8 cellular contexts compared by ENCODE assay signal in the genomic region with DNA sequence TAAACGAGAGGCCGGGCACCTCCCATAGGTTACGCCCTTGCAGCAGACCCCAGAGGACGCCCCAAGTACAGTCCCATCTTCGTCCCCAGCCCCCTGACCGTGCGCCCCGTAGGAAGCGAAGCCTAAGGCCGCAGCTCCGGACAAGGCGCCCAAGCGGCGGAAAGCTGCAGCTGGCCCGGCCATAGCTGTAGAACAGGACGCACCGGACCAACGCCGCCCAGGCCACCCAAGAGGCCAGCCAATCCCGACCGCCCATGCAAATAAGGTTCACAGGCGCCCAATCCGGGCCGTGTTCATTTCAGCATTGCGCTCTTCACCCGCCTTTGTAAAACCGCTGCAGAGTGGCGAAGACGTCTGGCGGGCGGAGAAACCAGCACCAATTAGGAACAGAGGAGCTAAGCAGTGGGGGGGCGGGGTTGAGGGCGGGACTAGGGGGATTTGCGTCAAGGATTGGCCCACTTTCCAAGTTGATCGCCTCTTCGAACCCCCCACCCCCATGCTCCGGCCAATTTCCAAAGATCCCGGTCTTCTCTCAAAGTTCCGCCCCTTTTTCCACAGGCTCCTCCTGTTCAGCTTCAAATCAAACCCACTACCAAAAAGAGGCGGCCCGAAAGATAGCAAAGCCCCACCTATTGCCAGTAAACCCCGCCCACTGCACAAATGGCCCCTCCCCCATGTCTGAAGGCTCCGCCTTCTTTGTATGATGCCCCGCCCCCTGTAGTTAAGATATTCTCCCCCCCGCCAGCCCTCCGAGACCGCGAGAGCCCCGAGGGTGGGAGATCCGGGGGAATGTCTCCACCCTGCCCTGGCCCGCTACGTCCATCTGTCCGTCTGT. TPM values are rescaled to one million over a fixed set of nuclear protein-coding genes. Genes with fewer than 3 reads are reported as not detected.
A peak's percentile ranks its signal among the peaks of the same experiment; 100 is the strongest.
DNase-seq lines count a peak whose midpoint lies in the region; ATAC-seq, FAIRE-seq and TF ChIP-seq lines count a peak whose summit lies in the region.

A gene (minus strand): TSS at position 196 of the 835 bp plus-strand sequence. CDS start 13 bp downstream, at position 183.

- FAIRE-seq in HepG2 (lab: Jason Lieb, UNC), result peak; percentile 97

- H3K4me1 ChIP-seq in HepG2 (ENCODE audit: insufficient read depth, low read length), result peaks cover 18% of the 10 kb centered on the region

- no peaks in the 10 kb centered on the region for H4K20me1 ChIP-seq in HepG2 (ENCODE audit: insufficient read depth, low read length)

- H3K27me3 ChIP-seq in HepG2 (ENCODE audit: control insufficient read depth in 1 of 2, insufficient read depth in 2 of 2, low read length in 2 of 2), result no peaks in the 10 kb centered on the region; a peak in 2 of 5 replicates

- H3K4me3 ChIP-seq in HepG2 (replicated peaks in 1 of 3; ENCODE audit: insufficient read depth in 1 of 3, low read depth in 2 of 3, low read length in 3 of 3), result peak within 1 kb of the TSS; percentile 76 to 95 (median 80)

- TF ChIP-seq RAD21 in HepG2 (CRISPR knock-in tag; IDR thresholded peaks at IDR 0.05), result no peak; the same call in 1 of the 2 replicates

- peak; percentile 88 for ATAC-seq in GM19395 (IDR thresholded peaks at IDR 0.05; ENCODE audit: unreplicated experiment)
- ATAC-seq in HG03565 (IDR thresholded peaks at IDR 0.05; ENCODE audit: unreplicated experiment), result peak; percentile 93
- peak; percentile 95 for ATAC-seq in HepG2

- H2AFZ ChIP-seq in HepG2 (ENCODE audit: low read length), result no peak within 1 kb of the TSS

- H3K4me2 ChIP-seq in HepG2 (ENCODE audit: low read depth, low read length), result peak within 1 kb of the TSS; percentile 100

- CTCF ChIA-PET in HepG2 (lab: Yijun Ruan, JAX; ENCODE audit: low intra/inter-chr PET ratio, low total read pairs), result no interaction called here

- peak; percentile 94 for TF ChIP-seq POLR2A in HepG2 (IDR thresholded peaks at IDR 0.05; ENCODE audit: insufficient read depth in 1 of 2, low read depth in 2 of 2, low read length in 2 of 2)

- no TSS peak for BruUV-seq in HepG2 (replicated peaks; lab: Mats Ljungman, UMichigan)

- TF ChIP-seq EP300 in HepG2 (IDR thresholded peaks at IDR 0.05; ENCODE audit: low read depth in 2 of 2, low read length in 2 of 2) (peak in 1 of 2 experiments; percentile 34; a peak in 1 of 4 replicates), HepG2 (CRISPR knock-in tag; IDR thresholded peaks at IDR 0.05; ENCODE audit: borderline replicate concordance) (no peak)

- in situ Hi-C loops in HepG2 (cut with HindIII; ENCODE audit: extremely low pct_ligation_motif_present, low pct_unique_long_range_greater_than_20kb), result no loop called here

- H3K36me3 ChIP-seq in HepG2 (replicated peaks in 1 of 2; ENCODE audit: control insufficient read depth in 1 of 2, insufficient read depth in 2 of 2, low read length in 2 of 2), result no peaks in the 10 kb centered on the region

- 2% methylated on average over 22 of the region's 53 CpGs for WGBS in HepG2 (ENCODE audit: low lambda C conversion rate)

- intact Hi-C loops in HepG2 (cut with micrococcal nuclease; ENCODE audit: unreplicated experiment), result loop anchor here (1.0 to 5.0 kb wide), 3 partner anchors 31 to 78 kb away; a partner anchor contains a TSS

- TF ChIP-seq CTCF in HepG2 (CRISPR knock-in tag; IDR thresholded peaks at IDR 0.05), result no peak

- POLR2A ChIA-PET in HepG2 (lab: Yijun Ruan, JAX), result interaction anchor here (0.6 to 3.3 kb wide), 50 partner anchors 8 to 978 kb away, joined by 3 to 76 read pairs (median 4); a partner anchor contains a TSS

- no peaks in the 10 kb centered on the region for H3K9me3 ChIP-seq in HepG2 (ENCODE audit: low read length)

- DNase-seq in C1 segment of cervical spinal cord (lab: John Stamatoyannopoulos, UW), result peak; percentile 94 to 100 (median 99)
- peak; percentile 100 for DNase-seq in NCI-H82 (lab: John Stamatoyannopoulos, UW)
- peak; percentile 96 for DNase-seq in activated CD4-positive, alpha-beta T cell treated with anti-CD3 and anti-CD28 coated beads, Interleukin-2, amount 50 U/mL, for 48 hours
- DNase-seq in dermis microvascular lymphatic vessel endothelial cell (ENCODE audit: low read depth in 2 of 2), result peak; percentile 98 to 100
- DNase-seq in HepG2 (ENCODE audit: low spot score), result peak; percentile 98
- DNase-seq in stimulated activated CD4-positive, alpha-beta T cell treated with anti-CD3 and anti-CD28 coated beads, Interleukin-4, amount 100 ng/mL, for 1 hour, result peak; percentile 92

- peak within 1 kb of the TSS; percentile 90 for H3K9ac ChIP-seq in HepG2 (ENCODE audit: insufficient read depth, low read depth, low read length)

- peaks cover 4% of the 10 kb centered on the region for H3K79me2 ChIP-seq in HepG2 (ENCODE audit: insufficient read depth, low read length)

- H3K27ac ChIP-seq in HepG2 (ENCODE audit: extremely low read length, insufficient read depth, low read length), result peak within 1 kb of the TSS; percentile 99

TF ChIP-seq in HepG2, 621 proteins besides CTCF, POLR2A, EP300 and RAD21 (continues in another document):
- TF ChIP-seq KDM5B (CRISPR knock-in tag; IDR thresholded peaks at IDR 0.05; ENCODE audit: borderline replicate concordance), result 0 out of 2 replicates have a peak, but pooled peaks have one; percentile 19
- TF ChIP-seq NFE2L2 (IDR thresholded peaks at IDR 0.05; ENCODE audit: low read length), result no peak
- no peak; the same call in 1 of the 2 replicates for TF ChIP-seq BHLHE40 (IDR thresholded peaks at IDR 0.05; ENCODE audit: low read length)
- TF ChIP-seq PHF8 (CRISPR knock-in tag; IDR thresholded peaks at IDR 0.05), result peak; percentile 92
- TF ChIP-seq ZNF451 (CRISPR knock-in tag; IDR thresholded peaks at IDR 0.05), result 0 out of 2 replicates have a peak, but pooled peaks have one; percentile 35
- no peak for TF ChIP-seq ZNF484 (CRISPR knock-in tag; IDR thresholded peaks at IDR 0.05; ENCODE audit: borderline replicate concordance, low read depth)
- TF ChIP-seq, protein P1, sequence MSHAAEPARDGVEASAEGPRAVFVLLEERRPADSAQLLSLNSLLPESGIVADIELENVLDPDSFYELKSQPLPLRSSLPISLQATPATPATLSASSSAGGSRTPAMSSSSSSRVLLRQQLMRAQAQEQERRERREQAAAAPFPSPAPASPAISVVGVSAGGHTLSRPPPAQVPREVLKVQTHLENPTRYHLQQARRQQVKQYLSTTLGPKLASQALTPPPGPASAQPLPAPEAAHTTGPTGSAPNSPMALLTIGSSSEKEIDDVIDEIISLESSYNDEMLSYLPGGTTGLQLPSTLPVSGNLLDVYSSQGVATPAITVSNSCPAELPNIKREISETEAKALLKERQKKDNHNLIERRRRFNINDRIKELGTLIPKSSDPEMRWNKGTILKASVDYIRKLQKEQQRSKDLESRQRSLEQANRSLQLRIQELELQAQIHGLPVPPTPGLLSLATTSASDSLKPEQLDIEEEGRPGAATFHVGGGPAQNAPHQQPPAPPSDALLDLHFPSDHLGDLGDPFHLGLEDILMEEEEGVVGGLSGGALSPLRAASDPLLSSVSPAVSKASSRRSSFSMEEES (CRISPR knock-in tag; IDR thresholded peaks at IDR 0.05), result 0 out of 2 replicates have a peak, but pooled peaks have one; percentile 42
- no peak for TF ChIP-seq ZSCAN9 (CRISPR knock-in tag; IDR thresholded peaks at IDR 0.05; ENCODE audit: borderline replicate concordance)
- peak; percentile 94 for TF ChIP-seq POLR2AphosphoS5 (IDR thresholded peaks at IDR 0.05; ENCODE audit: low read depth, low read length)
- TF ChIP-seq ZNF263 (CRISPR knock-in tag; IDR thresholded peaks at IDR 0.05), result peak; percentile 57; the same call in 1 of the 2 replicates
- TF ChIP-seq ZNF296 (CRISPR knock-in tag; conservative IDR thresholded peaks at IDR 0.05), result no peak
- TF ChIP-seq TAF1 (CRISPR knock-in tag; IDR thresholded peaks at IDR 0.05), result peak; percentile 92

RNA-seq across cellular contexts. Expression of the gene that starts here (rescaled TPM):
- total RNA-seq in dermis microvascular lymphatic vessel endothelial cell (127 and 212 TPM in 2 replicates), HepG2 (2016; rRNA removed; fragmentation: Illumina TruSeq; extraction: Trizol) (231 and 246 TPM in 2 replicates)
- total RNA-seq in HepG2 (2016; cell fraction: cytosol; rRNA removed; fragmentation: Illumina TruSeq; extraction: Trizol; ENCODE audit: low read depth), result 134 and 136 TPM in 2 replicates
- 236 and 264 TPM in 2 replicates for total RNA-seq in HepG2 (2016; cell fraction: insoluble cytoplasmic fraction; rRNA removed; fragmentation: Illumina TruSeq; extraction: Trizol)
- total RNA-seq in HepG2 (2016; cell fraction: membrane; rRNA removed; fragmentation: Illumina TruSeq; extraction: Trizol), result 153 and 183 TPM in 2 replicates
- 79.6 and 83.0 TPM in 2 replicates for total RNA-seq in HepG2 (2016; cell fraction: nucleus; rRNA removed; fragmentation: Illumina TruSeq; extraction: Trizol)
- polyA plus RNA-seq in HepG2 (2011; rRNA removed), result 240 and 252 TPM in 2 replicates
- 131 and 354 TPM in 2 replicates for polyA plus RNA-seq in HepG2 (2011; cell fraction: cytosol; rRNA removed)
- polyA plus RNA-seq in HepG2 (2011; cell fraction: nucleus; rRNA removed), result 114 and 132 TPM in 2 replicates
- polyA plus RNA-seq in HepG2 (2012), result 90.5 and 138 TPM in 2 replicates
- 119 and 129 TPM in 2 replicates for polyA plus RNA-seq in HepG2 (2016; cell fraction: cytosol; fragmentation: Illumina TruSeq; extraction: Trizol; ENCODE audit: low read depth)
- 192 and 206 TPM in 2 replicates for polyA plus RNA-seq in HepG2 (2016; cell fraction: insoluble cytoplasmic fraction; fragmentation: Illumina TruSeq; extraction: Trizol; ENCODE audit: low read depth)
- polyA plus RNA-seq in HepG2 (2016; cell fraction: membrane; fragmentation: Illumina TruSeq; extraction: Trizol; ENCODE audit: low read depth), result 118 and 127 TPM in 2 replicates
- 132 and 144 TPM in 2 replicates for polyA plus RNA-seq in HepG2 (2016; cell fraction: nucleus; fragmentation: Illumina TruSeq; extraction: Trizol; ENCODE audit: insufficient read depth, low read depth)
- 48.7 and 83.2 TPM in 2 replicates for polyA minus RNA-seq in HepG2 (2011; rRNA and poly(A)+ RNA removed; ENCODE audit: low replicate concordance)
- 28.3 and 28.4 TPM in 2 replicates for polyA minus RNA-seq in HepG2 (2011; cell fraction: cytosol; rRNA and poly(A)+ RNA removed)
- 22.9 and 31.3 TPM in 2 replicates for polyA minus RNA-seq in HepG2 (2011; cell fraction: nucleus; rRNA and poly(A)+ RNA removed)

Comparison
In these comparisons a context has a peak if more than half of its experiments do, and no peak if none do; other contexts are left out.
1. Peak in every context shown above with its lines: DNase-seq, ATAC-seq, H3K4me3 ChIP-seq and H3K27ac ChIP-seq.